21 cellular contexts compared by ENCODE assay signal in the genomic region with DNA sequence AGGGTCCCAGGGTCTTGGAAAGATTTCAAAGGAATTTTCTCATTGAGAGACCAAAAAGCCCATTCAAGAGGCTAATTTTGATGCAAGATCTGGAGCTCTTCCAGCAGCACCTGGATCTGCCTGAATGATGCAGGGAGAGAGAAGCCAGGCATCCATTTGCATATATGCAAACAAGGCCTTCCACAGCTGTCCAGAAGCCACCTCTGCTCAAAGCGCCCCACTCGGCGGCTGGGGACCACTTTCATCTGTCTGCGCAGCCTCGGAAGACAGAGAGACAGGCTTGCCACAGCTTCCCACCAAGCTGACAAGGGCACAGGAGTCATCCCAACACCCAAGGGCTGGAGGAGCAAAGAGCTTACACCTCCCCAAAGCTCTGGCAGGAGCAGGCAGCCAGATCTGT.
DNase-seq lines count a peak whose midpoint lies in the region; ATAC-seq and TF ChIP-seq lines count a peak whose summit lies in the region.
"Had no signal": no experiment of that assay in that cellular context is flagged by ENCODE, and none has a peak within 500 bp of the region (broad histone marks: within the 10 kb centered on the region; RNA-seq: fewer than 3 reads in every experiment).

No MANE protein-coding gene starts in this region.

- H3K27me3 ChIP-seq in SU-DHL-6 (ENCODE audit: low read length) = no peaks in the 10 kb centered on the region
- H3K27me3 ChIP-seq: breast epithelium, suprapubic skin had no signal

- no peaks in the 10 kb centered on the region for H3K79me2 ChIP-seq in SU-DHL-6 (ENCODE audit: insufficient read depth, low read length)

- no peak overlapping the region for H3K27ac ChIP-seq in SU-DHL-6 (ENCODE audit: low read depth, low read length)
- H3K27ac ChIP-seq: breast epithelium, psoas muscle, spleen, suprapubic skin had no signal

- H3K9me3 ChIP-seq in SU-DHL-6 (ENCODE audit: insufficient read depth, low read length) = no peaks in the 10 kb centered on the region
- H3K9me3 ChIP-seq: breast epithelium, psoas muscle, spleen, suprapubic skin had no signal

- no peaks in the 10 kb centered on the region for H3K36me3 Mint-ChIP-seq in natural killer cell treated with Interleukin-12 subunit alpha and Interleukin-12 subunit beta and Interleukin-15 and Interleukin-18, amount 100 ng/mL, for 72 hours
- H3K36me3 Mint-ChIP-seq in natural killer cell = no peaks in the 10 kb centered on the region

- no peak overlapping the region for H3K4me3 ChIP-seq in SU-DHL-6 (ENCODE audit: insufficient read depth, low read length, poor library complexity, severe bottlenecking)
- H3K4me3 ChIP-seq: breast epithelium, psoas muscle, spleen, suprapubic skin had no signal

- no peaks in the 10 kb centered on the region for H3F3A ChIP-seq in SU-DHL-6 (ENCODE audit: insufficient read depth)

- H3K27me3 Mint-ChIP-seq in natural killer cell treated with Interleukin-12 subunit alpha and Interleukin-12 subunit beta and Interleukin-15 and Interleukin-18, amount 100 ng/mL, for 72 hours = peaks cover 38% of the 10 kb centered on the region in 2 donors
- H3K27me3 Mint-ChIP-seq in natural killer cell (ENCODE audit: low read depth in 2 of 2) = peaks cover 60 to 64% of the 10 kb centered on the region in 2 donors

- DNase-seq in natural killer cell treated with Interleukin-12 subunit alpha and Interleukin-12 subunit beta and Interleukin-15 and Interleukin-18, amount 100 ng/mL, for 72 hours (ENCODE audit: low spot score) = no peak
- no peak for DNase-seq in natural killer cell
- no peak for DNase-seq in islet precursor cell
- DNase-seq in NCI-H2029 treated with DMSO at 0.1 percent for 48 hours (lab: John Stamatoyannopoulos, UW) = no peak
- DNase-seq: 8988T; activated CD8-positive, alpha-beta memory T cell treated with anti-CD3 and anti-CD28 coated beads, Interleukin-2, amount 10 ng/mL, durations not matched to agents 7 days and 5 days; DMS 273 treated with DMSO at 0.1 percent for 48 hours; foreskin melanocyte; NCI-H1417; NK-92 treated with Interleukin-12 subunit alpha and Interleukin-12 subunit beta, amount 100 ng/mL, for 24 hours; psoas muscle; spleen; stimulated activated CD8-positive, alpha-beta memory T cell treated with anti-CD3 and anti-CD28 coated beads, Interleukin-4, amount 100 ng/mL, for 48 hours had no signal

- peaks cover 28 to 31% of the 10 kb centered on the region in 2 donors for H3K4me1 Mint-ChIP-seq in natural killer cell treated with Interleukin-12 subunit alpha and Interleukin-12 subunit beta and Interleukin-15 and Interleukin-18, amount 100 ng/mL, for 72 hours (ENCODE audit: low read depth in 2 of 2)
- peaks cover 27 to 35% of the 10 kb centered on the region in 2 donors for H3K4me1 Mint-ChIP-seq in natural killer cell

- H3K9me3 Mint-ChIP-seq in natural killer cell treated with Interleukin-12 subunit alpha and Interleukin-12 subunit beta and Interleukin-15 and Interleukin-18, amount 100 ng/mL, for 72 hours = no peaks in the 10 kb centered on the region
- no peaks in the 10 kb centered on the region for H3K9me3 Mint-ChIP-seq in natural killer cell
- H3K9me3 Mint-ChIP-seq: neural crest cell had no signal

- no peaks in the 10 kb centered on the region for H3K9me2 ChIP-seq in SU-DHL-6 (replicated peaks; ENCODE audit: insufficient read depth, low read length)

- no peaks in the 10 kb centered on the region for H4K20me1 ChIP-seq in SU-DHL-6 (ENCODE audit: low read depth, low read length)

- peak overlapping the region; percentile 16 for H3K4me2 ChIP-seq in SU-DHL-6 (ENCODE audit: low read depth, low read length, poor library complexity, severe bottlenecking)

- ATAC-seq in natural killer cell treated with Interleukin-12 subunit alpha and Interleukin-12 subunit beta and Interleukin-15 and Interleukin-18, amount 100 ng/mL, for 72 hours = no peak
- ATAC-seq in natural killer cell = no peak
- peak; percentile 66 for ATAC-seq in HG02798 (IDR thresholded peaks at IDR 0.05; ENCODE audit: poor library complexity, unreplicated experiment)
- ATAC-seq in HG02870 (IDR thresholded peaks at IDR 0.05; ENCODE audit: unreplicated experiment) = no peak
- ATAC-seq in HG03280 (IDR thresholded peaks at IDR 0.05; ENCODE audit: unreplicated experiment) = no peak
- ATAC-seq: activated CD8-positive, alpha-beta memory T cell treated with anti-CD3 and anti-CD28 coated beads, Interleukin-2, amount 10 ng/mL, durations not matched to agents 7 days and 5 days; psoas muscle had no signal

- intact Hi-C loops in natural killer cell (cut with micrococcal nuclease) = no loop called here

- H2AFZ ChIP-seq in SU-DHL-6 (ENCODE audit: low read depth, low read length, severe bottlenecking) = no peak overlapping the region

- no peak overlapping the region for H3K9ac ChIP-seq in SU-DHL-6 (ENCODE audit: low read length)

- H3K4me3 Mint-ChIP-seq in natural killer cell treated with Interleukin-12 subunit alpha and Interleukin-12 subunit beta and Interleukin-15 and Interleukin-18, amount 100 ng/mL, for 72 hours = peak overlapping the region; percentile 8
- H3K4me3 Mint-ChIP-seq in natural killer cell = no peak overlapping the region
- H3K4me3 Mint-ChIP-seq: activated CD8-positive, alpha-beta memory T cell treated with anti-CD3 and anti-CD28 coated beads, Interleukin-2, amount 10 ng/mL, durations not matched to agents 7 days and 5 days; neural crest cell had no signal

- TF ChIP-seq CTCF in natural killer cell (IDR thresholded peaks at IDR 0.05) (no peak), SU-DHL-6 (IDR thresholded peaks at IDR 0.05; ENCODE audit: insufficient read depth, low read length, poor library complexity, severe bottlenecking) (no peak)

- no peaks in the 10 kb centered on the region for H3K36me3 ChIP-seq in SU-DHL-6 (ENCODE audit: low read length)
- H3K36me3 ChIP-seq: breast epithelium, spleen, suprapubic skin had no signal

- H3K27ac Mint-ChIP-seq in natural killer cell treated with Interleukin-12 subunit alpha and Interleukin-12 subunit beta and Interleukin-15 and Interleukin-18, amount 100 ng/mL, for 72 hours = no peak overlapping the region
- no peak overlapping the region for H3K27ac Mint-ChIP-seq in natural killer cell
- H3K27ac Mint-ChIP-seq: activated CD8-positive, alpha-beta memory T cell treated with anti-CD3 and anti-CD28 coated beads, Interleukin-2, amount 10 ng/mL, durations not matched to agents 7 days and 5 days; activated T-helper 2 cell treated with anti-CD3 and anti-CD28 coated beads, Interferon-gamma antibody, Interleukin-2, Interleukin-4, amounts not matched to agents 10 μg/mL and 5 μg/mL and 100 μg/mL, durations not matched to agents 14 hours and 24 hours and 36 hours had no signal
